8 cellular contexts compared by ENCODE assay signal in the genomic region with DNA sequence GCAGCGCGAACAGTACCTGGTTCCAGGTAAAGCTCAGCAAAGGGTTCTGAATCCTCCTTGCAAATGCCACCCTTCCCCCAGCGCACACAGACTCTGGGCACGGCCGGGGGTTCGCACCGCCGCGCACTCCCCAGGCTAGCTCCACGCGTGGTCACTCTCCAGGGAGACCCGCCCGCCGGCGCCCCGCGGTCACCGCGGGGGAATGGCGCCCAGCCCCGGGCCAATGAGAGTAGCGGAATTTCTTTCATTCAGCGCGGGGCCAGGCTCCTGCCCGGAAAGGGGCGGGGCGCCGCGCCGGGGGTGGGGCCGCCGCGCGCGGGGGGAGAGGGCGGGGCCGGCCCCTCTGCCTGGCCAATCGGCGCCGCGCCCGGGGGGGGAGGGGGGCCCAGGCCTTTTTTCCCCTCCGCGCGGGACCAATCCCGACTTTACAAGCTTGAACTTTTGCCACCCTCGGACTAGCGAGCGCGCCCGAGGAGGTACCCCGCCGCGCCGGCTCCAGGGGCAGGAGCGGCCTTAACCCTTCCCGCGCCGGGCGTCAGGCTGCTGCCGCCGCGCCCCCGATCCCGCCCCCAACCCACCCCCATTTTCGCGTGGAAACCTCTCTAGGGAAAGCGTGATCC. TPM values are rescaled to one million over a fixed set of nuclear protein-coding genes. Genes with fewer than 3 reads are reported as not detected.
DNase-seq lines count a peak whose midpoint lies in the region; ATAC-seq and TF ChIP-seq lines count a peak whose summit lies in the region.

No MANE protein-coding gene starts in this region.

- peak overlapping the region; percentile 62 for H3K9ac ChIP-seq in PC-3 (ENCODE audit: low read length)

- peak overlapping the region; percentile 100 for H3K4me2 ChIP-seq in PC-3 (ENCODE audit: low read length)

- H3K9me2 ChIP-seq in PC-3 (replicated peaks; ENCODE audit: low read length) = no peaks in the 10 kb centered on the region

- no TSS peak for BruUV-seq in PC-3 (replicated peaks; lab: Mats Ljungman, UMichigan)

- H3K79me2 ChIP-seq in PC-3 (ENCODE audit: low read length) = peaks cover 37% of the 10 kb centered on the region

- peaks cover 21% of the 10 kb centered on the region for H3K4me1 Mint-ChIP-seq in CD8-positive, alpha-beta T cell (ENCODE audit: low read depth)

- peak overlapping the region; percentile 94 for H3K4me3 Mint-ChIP-seq in CD8-positive, alpha-beta T cell

- H3K36me3 ChIP-seq in CD8-positive, alpha-beta T cell (ENCODE audit: insufficient read depth, low read length) = no peaks in the 10 kb centered on the region
- no peaks in the 10 kb centered on the region for H3K36me3 ChIP-seq in PC-3 (ENCODE audit: low read depth, low read length)
- no peaks in the 10 kb centered on the region for H3K36me3 ChIP-seq in muscle layer of duodenum (ENCODE audit: control insufficient read depth in 1 of 2, insufficient read depth in 2 of 2, low read length in 2 of 2)

- H2AFZ ChIP-seq in PC-3 (ENCODE audit: low read length) = peak overlapping the region; percentile 99

- H3K27me3 Mint-ChIP-seq in CD8-positive, alpha-beta T cell (ENCODE audit: low read depth) = peaks cover 12% of the 10 kb centered on the region

- H3K36me3 Mint-ChIP-seq in CD8-positive, alpha-beta T cell = peaks cover 3% of the 10 kb centered on the region

- no peaks in the 10 kb centered on the region for H3K9me3 Mint-ChIP-seq in CD8-positive, alpha-beta T cell

- no peak overlapping the region for H3K27ac ChIP-seq in CD8-positive, alpha-beta T cell (ENCODE audit: low read depth, low read length)
- H3K27ac ChIP-seq in PC-3 (ENCODE audit: low read length) (peak overlapping the region; percentile 29; the same call in 1 of the 2 replicates), muscle layer of duodenum (ENCODE audit: low read length) (no peak overlapping the region)

- peaks cover 20% of the 10 kb centered on the region for H3K4me1 ChIP-seq in CD8-positive, alpha-beta T cell (ENCODE audit: insufficient read depth, low read length)
- H3K4me1 ChIP-seq in PC-3 (ENCODE audit: insufficient read depth, low read length) (peaks cover 21% of the 10 kb centered on the region), muscle layer of duodenum (ENCODE audit: control insufficient read depth in 1 of 2, insufficient read depth in 2 of 2, low read length in 2 of 2) (peaks cover 18 to 29% of the 10 kb centered on the region in 2 donors)

- H3K4me3 ChIP-seq in CD8-positive, alpha-beta T cell (ENCODE audit: low read depth, low read length) = peak overlapping the region; percentile 77
- H3K4me3 ChIP-seq in PC-3 (ENCODE audit: low read length) = peak overlapping the region; percentile 86
- H3K4me3 ChIP-seq in muscle layer of duodenum (ENCODE audit: low read depth in 1 of 2, low read length in 2 of 2) = peak overlapping the region; percentile 76 to 92

- CTCF ChIA-PET in CD8-positive, alpha-beta T cell (lab: Charles Lee) = no interaction called here
- CTCF ChIA-PET in PC-3 (lab: Charles Lee) = interaction anchor here (0.7 to 2.0 kb wide), 3 partner anchors 114 to 1721 kb away, joined by 3 to 5 read pairs (median 4); no protein-coding TSS in a partner anchor

- H3F3A ChIP-seq in PC-3 (ENCODE audit: low read length, unreplicated experiment) = no peaks in the 10 kb centered on the region

- no peaks in the 10 kb centered on the region for H3K9me3 ChIP-seq in CD8-positive, alpha-beta T cell (ENCODE audit: low read length)
- H3K9me3 ChIP-seq in PC-3 (ENCODE audit: low read length) = no peaks in the 10 kb centered on the region
- H3K9me3 ChIP-seq in muscle layer of duodenum (ENCODE audit: control insufficient read depth in 1 of 2, low read length in 2 of 2) = no peaks in the 10 kb centered on the region

- intact Hi-C loops in CD8-positive, alpha-beta T cell (cut with DNase I, micrococcal nuclease) = loop anchor here (5.0 to 10.0 kb wide), 4 partner anchors 194 to 1576 kb away; partner anchors contain the start of genes AAGAB (in 2 of the 2), IQCH (in 2 of the 2), CLN6 (in 1 of the 2) and FEM1B (in 1 of the 2)
- intact Hi-C loops in PC-3 (cut with micrococcal nuclease) = loop anchor here (1.0 to 5.0 kb wide), 2 partner anchors 30 to 151 kb away; no protein-coding TSS in a partner anchor

- POLR2A ChIA-PET in CD8-positive, alpha-beta T cell (lab: Charles Lee) = no interaction called here
- POLR2A ChIA-PET in PC-3 (lab: Charles Lee; ENCODE audit: unreplicated experiment) = interaction anchor here (0.7 kb wide), 3 partner anchors 37 to 149 kb away, joined by 3 to 7 read pairs (median 4); no protein-coding TSS in a partner anchor

- H3K27me3 ChIP-seq in CD8-positive, alpha-beta T cell (ENCODE audit: insufficient read depth, low read length) = peaks cover 8% of the 10 kb centered on the region
- H3K27me3 ChIP-seq in PC-3 (ENCODE audit: low read length) (no peaks in the 10 kb centered on the region), muscle layer of duodenum (ENCODE audit: low read depth, low read length) (no peaks in the 10 kb centered on the region)

- H4K20me1 ChIP-seq in PC-3 (ENCODE audit: low read length) = peaks cover 13% of the 10 kb centered on the region; the same call in 1 of the 2 replicates

- DNase-seq in CD8-positive, alpha-beta T cell = peak; percentile 62 to 87 (median 81)
- DNase-seq in HuH-7.5 (ENCODE audit: low spot score) = peak; percentile 96
- DNase-seq in PC-3 = peak; percentile 94
- peak; percentile 88 for DNase-seq in activated T-cell treated with anti-CD3 and anti-CD28 coated beads, Interleukin-2, amount 50 U/mL, for 1 hour
- DNase-seq in stimulated activated CD8-positive, alpha-beta memory T cell treated with anti-CD3 and anti-CD28 coated beads, Interleukin-7, amount 100 ng/mL, for 1 hour (ENCODE audit: low read depth in 2 of 2) = peak; percentile 64 to 65

- peak; percentile 81 for ATAC-seq in CD8-positive, alpha-beta T cell
- ATAC-seq in GM19468 (IDR thresholded peaks at IDR 0.05; ENCODE audit: extremely low read depth, unreplicated experiment) (peak; percentile 13), PC-3 (peak; percentile 53), esophagus mucosa (peak; percentile 89)

- peak overlapping the region; percentile 73 for H3K27ac Mint-ChIP-seq in CD8-positive, alpha-beta T cell

- no peak for TF ChIP-seq CTCF in CD8-positive, alpha-beta T cell (IDR thresholded peaks at IDR 0.05)
- no peak for TF ChIP-seq CTCF in PC-3 (conservative IDR thresholded peaks at IDR 0.05; ENCODE audit: low read depth, low read length)

RNA-seq across cellular contexts. Expression of gene SMAD6, which starts 1.1 kb away (rescaled TPM):
- total RNA-seq in CD8-positive, alpha-beta T cell = under 1 TPM; 0.56 to 0.73 TPM
- total RNA-seq in PC-3 (2014; rRNA removed) (19.9 and 21.8 TPM in 2 replicates), esophagus mucosa (1.2 TPM)

Comparison
In these comparisons a context has a peak if more than half of its experiments do, and no peak if none do; other contexts are left out.
1. ATAC-seq: peak in every context shown above with its lines; median percentile 89 in esophagus mucosa; 81 in CD8-positive, alpha-beta T cell; 53 in PC-3; 13 in GM19468.